ENCODE assay signal across 8 cellular contexts in the genomic region with DNA sequence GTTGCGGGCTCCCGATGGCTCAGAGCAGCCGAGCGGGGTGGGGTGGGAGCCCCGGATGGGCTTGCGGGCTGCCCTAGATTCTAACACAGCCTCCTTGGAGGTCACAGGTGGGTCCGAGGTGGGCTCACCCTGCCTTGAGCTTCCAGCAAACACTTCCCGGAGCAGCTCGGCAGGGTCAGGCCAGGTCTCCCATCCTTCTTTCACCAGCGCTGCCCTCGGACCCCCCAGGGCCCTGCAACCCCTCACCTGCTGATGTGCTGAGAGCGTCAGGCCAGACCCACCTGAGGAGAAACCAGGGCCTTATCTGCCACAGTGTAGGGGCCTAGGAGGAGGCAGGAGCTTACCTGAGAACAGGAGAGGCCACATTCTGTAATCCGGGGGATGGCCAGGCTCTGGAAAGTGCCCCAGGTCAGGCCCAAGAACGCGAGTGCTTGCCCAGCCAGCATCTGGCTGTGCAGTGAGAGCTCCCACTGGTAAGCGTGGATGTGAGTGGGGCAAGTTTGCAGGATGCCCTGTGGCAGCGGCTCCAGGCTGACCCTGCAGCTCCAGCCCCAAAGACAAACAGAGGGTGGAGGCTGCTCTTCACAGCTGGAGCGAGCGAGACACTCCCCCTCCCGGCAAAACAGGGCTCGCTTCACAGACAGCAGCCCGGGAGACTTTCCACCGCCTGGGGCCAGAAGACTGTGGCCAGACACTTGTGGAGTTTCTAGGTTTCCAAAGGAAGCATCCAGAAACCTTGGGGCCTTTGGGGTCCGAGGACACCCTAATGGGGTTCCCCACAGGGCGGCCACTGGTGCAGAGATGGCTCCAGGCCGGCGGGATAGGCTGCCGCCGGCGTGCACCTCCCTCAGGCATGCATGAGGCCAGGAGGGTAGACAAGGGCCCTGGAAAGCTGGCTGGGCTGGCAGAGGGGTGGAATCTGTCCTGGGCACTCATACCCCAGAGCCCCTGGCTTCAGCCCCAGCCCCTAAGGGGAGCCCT. TPM values are rescaled to one million over a fixed set of nuclear protein-coding genes. Genes with fewer than 3 reads are reported as not detected.
DNase-seq lines count a peak whose midpoint lies in the region; ATAC-seq and TF ChIP-seq lines count a peak whose summit lies in the region.

A gene (minus strand): TSS at position 565 of the 981 bp plus-strand sequence. CDS start 119 bp downstream, at position 446.

- 0 out of 2 replicates have a peak within 1 kb of the TSS, but pooled peaks have one; percentile 29 for H3K27ac ChIP-seq in Panc1 (ENCODE audit: low read length)
- H3K27ac ChIP-seq in breast epithelium, result no peak within 1 kb of the TSS

- CTCF ChIA-PET in Panc1 (lab: Charles Lee), result interaction anchor here (1.0 kb wide), 1 partner anchor 19 kb away, joined by 3 read pairs; no protein-coding TSS in a partner anchor

- H3K27me3 ChIP-seq in Panc1 (ENCODE audit: control insufficient read depth, insufficient read depth, low read length) (no peaks in the 10 kb centered on the region), breast epithelium (peaks cover 15 to 76% of the 10 kb centered on the region in 2 donors)

- peak within 1 kb of the TSS; percentile 84 for H3K27ac Mint-ChIP-seq in activated CD4-positive, alpha-beta T cell treated with anti-CD3 and anti-CD28 coated beads, Interleukin-2, amount 10 ng/mL, durations not matched to agents 24 days and 14 days
- H3K27ac Mint-ChIP-seq in stimulated activated effector memory CD8-positive, alpha-beta T cell treated with anti-CD3 and anti-CD28 coated beads, Interleukin-12 subunit alpha, Interleukin-12 subunit beta, amount 100 ng/mL, for 72 hours, result peak within 1 kb of the TSS; percentile 91

- H3K4me1 ChIP-seq in Panc1 (ENCODE audit: control insufficient read depth, insufficient read depth, low read length) (peaks cover 32% of the 10 kb centered on the region), breast epithelium (peaks cover 0 to 7% of the 10 kb centered on the region in 2 donors)

- BruUV-seq in Panc1 (replicated peaks; lab: Mats Ljungman, UMichigan), result no TSS peak

- peaks cover 15% of the 10 kb centered on the region for H3K4me1 Mint-ChIP-seq in activated CD4-positive, alpha-beta T cell treated with anti-CD3 and anti-CD28 coated beads, Interleukin-2, amount 10 ng/mL, durations not matched to agents 24 days and 14 days
- peaks cover 19% of the 10 kb centered on the region for H3K4me1 Mint-ChIP-seq in stimulated activated effector memory CD8-positive, alpha-beta T cell treated with anti-CD3 and anti-CD28 coated beads, Interleukin-12 subunit alpha, Interleukin-12 subunit beta, amount 100 ng/mL, for 72 hours

- DNase-seq in activated CD4-positive, alpha-beta T cell treated with anti-CD3 and anti-CD28 coated beads, Interleukin-2, amount 10 ng/mL, durations not matched to agents 24 days and 14 days, result no peak
- DNase-seq in activated CD4-positive, alpha-beta T cell treated with anti-CD3 and anti-CD28 coated beads, Interleukin-2, amount 50 U/mL, for 4 hours, result no peak
- no peak for DNase-seq in Panc1 (ENCODE audit: low read depth, low spot score)
- DNase-seq in fibroblast of villous mesenchyme (ENCODE audit: low read depth), result peak; percentile 38
- no peak for DNase-seq in stimulated activated effector memory CD8-positive, alpha-beta T cell treated with anti-CD3 and anti-CD28 coated beads, Interleukin-12 subunit alpha, Interleukin-12 subunit beta, amount 100 ng/mL, for 72 hours (ENCODE audit: low spot score in 2 of 2)
- DNase-seq in breast epithelium (ENCODE audit: low spot score in 2 of 2), result no peak

- H3K36me3 ChIP-seq in Panc1 (ENCODE audit: control insufficient read depth, insufficient read depth, low read length) (no peaks in the 10 kb centered on the region), breast epithelium (no peaks in the 10 kb centered on the region)

- in situ Hi-C loops in Panc1 (cut with HindIII; ENCODE audit: low pct_unique_long_range_greater_than_20kb, low sequenced_read_pairs), result no loop called here

- H3K27me3 Mint-ChIP-seq in activated CD4-positive, alpha-beta T cell treated with anti-CD3 and anti-CD28 coated beads, Interleukin-2, amount 10 ng/mL, durations not matched to agents 24 days and 14 days, result peaks cover 22% of the 10 kb centered on the region

- POLR2A ChIA-PET in Panc1 (lab: Charles Lee), result no interaction called here

- no peaks in the 10 kb centered on the region for H3K36me3 Mint-ChIP-seq in activated CD4-positive, alpha-beta T cell treated with anti-CD3 and anti-CD28 coated beads, Interleukin-2, amount 10 ng/mL, durations not matched to agents 24 days and 14 days (ENCODE audit: low read depth)
- H3K36me3 Mint-ChIP-seq in stimulated activated effector memory CD8-positive, alpha-beta T cell treated with anti-CD3 and anti-CD28 coated beads, Interleukin-12 subunit alpha, Interleukin-12 subunit beta, amount 100 ng/mL, for 72 hours, result peaks cover 9% of the 10 kb centered on the region

- intact Hi-C loops in activated CD4-positive, alpha-beta T cell treated with anti-CD3 and anti-CD28 coated beads, Interleukin-2, amount 10 ng/mL, durations not matched to agents 24 days and 14 days (cut with micrococcal nuclease), result no loop called here
- intact Hi-C loops in Panc1 (cut with micrococcal nuclease; ENCODE audit: unreplicated experiment), result no loop called here
- intact Hi-C loops in breast epithelium (cut with DNase I; ENCODE audit: low total_unique reads), result no loop called here

- no peak for TF ChIP-seq POLR2A in breast epithelium (IDR thresholded peaks at IDR 0.05)

- ATAC-seq in Panc1 (peak; percentile 48), GM18511 (IDR thresholded peaks at IDR 0.05; ENCODE audit: unreplicated experiment) (no peak), HG03342 (IDR thresholded peaks at IDR 0.05; ENCODE audit: unreplicated experiment) (no peak)
- no peak for ATAC-seq in stimulated activated effector memory CD8-positive, alpha-beta T cell treated with anti-CD3 and anti-CD28 coated beads, Interleukin-12 subunit alpha, Interleukin-12 subunit beta, amount 100 ng/mL, for 72 hours

- TF ChIP-seq CTCF in Panc1 (IDR thresholded peaks at IDR 0.05) (no peak; the same call in 1 of the 2 replicates), fibroblast of villous mesenchyme (IDR thresholded peaks at IDR 0.05; ENCODE audit: insufficient read depth, low read depth, low read length) (peak; percentile 33), breast epithelium (IDR thresholded peaks at IDR 0.05) (no peak)

- peak within 1 kb of the TSS; percentile 64 for H3K4me3 Mint-ChIP-seq in activated CD4-positive, alpha-beta T cell treated with anti-CD3 and anti-CD28 coated beads, Interleukin-2, amount 10 ng/mL, durations not matched to agents 24 days and 14 days
- peak within 1 kb of the TSS; percentile 78 for H3K4me3 Mint-ChIP-seq in stimulated activated effector memory CD8-positive, alpha-beta T cell treated with anti-CD3 and anti-CD28 coated beads, Interleukin-12 subunit alpha, Interleukin-12 subunit beta, amount 100 ng/mL, for 72 hours

- H3K9me3 ChIP-seq in Panc1 (ENCODE audit: control insufficient read depth, insufficient read depth, low read depth, low read length) (no peaks in the 10 kb centered on the region), breast epithelium (no peaks in the 10 kb centered on the region)

- H3K4me3 ChIP-seq in Panc1 (ENCODE audit: low read depth in 2 of 2, low read length in 2 of 2), result peak within 1 kb of the TSS in 1 of 2 experiments; percentile 20; a peak in 2 of 4 replicates
- H3K4me3 ChIP-seq in fibroblast of villous mesenchyme (ENCODE audit: low read depth, low read length), result no peak within 1 kb of the TSS
- H3K4me3 ChIP-seq in breast epithelium, result no peak within 1 kb of the TSS

- no peaks in the 10 kb centered on the region for H3K9me3 Mint-ChIP-seq in activated CD4-positive, alpha-beta T cell treated with anti-CD3 and anti-CD28 coated beads, Interleukin-2, amount 10 ng/mL, durations not matched to agents 24 days and 14 days
- H3K9me3 Mint-ChIP-seq in stimulated activated effector memory CD8-positive, alpha-beta T cell treated with anti-CD3 and anti-CD28 coated beads, Interleukin-12 subunit alpha, Interleukin-12 subunit beta, amount 100 ng/mL, for 72 hours, result no peaks in the 10 kb centered on the region

RNA-seq across cellular contexts. Expression of the gene that starts here (rescaled TPM):
- 0.09 and 0.14 TPM in 2 replicates for total RNA-seq in activated CD4-positive, alpha-beta T cell treated with anti-CD3 and anti-CD28 coated beads, Interleukin-2, amount 10 ng/mL, durations not matched to agents 24 days and 14 days
- 0.82 TPM for total RNA-seq in Panc1 (2021; ENCODE audit: unreplicated experiment)
- polyA plus RNA-seq in Panc1 (2012; ENCODE audit: insufficient read length), result 1.3 TPM
- total RNA-seq in fibroblast of villous mesenchyme, result under 0.01 TPM in 1 of 2 replicates, not detected in the other
- total RNA-seq in breast epithelium, result not detected

Comparison
In these comparisons a context has a peak if more than half of its experiments do, and no peak if none do; other contexts are left out.
1. Peak in DNase-seq in fibroblast of villous mesenchyme; RNA of the gene not detected or under 1 TPM.